Comparison of ENCODE assay signal across 27 cellular contexts in genomic region chr18:9249254-9249653, GRCh38.
"Had no signal": no experiment of that assay in that cellular context is flagged by ENCODE, and none has a peak within 500 bp of the region (broad histone marks: within the 10 kb centered on the region; RNA-seq: fewer than 3 reads in every experiment).

No MANE protein-coding gene starts in this region.

- H3K27me3 ChIP-seq: ascending aorta, body of pancreas, breast epithelium had no signal

- H3K27me3 Mint-ChIP-seq: activated CD4-positive, alpha-beta T cell treated with anti-CD3 and anti-CD28 coated beads, Interleukin-2, amount 10 ng/mL, durations not matched to agents 24 days and 14 days; activated CD8-positive, alpha-beta T cell treated with anti-CD3 and anti-CD28 coated beads for 36 hours; activated naive CD8-positive, alpha-beta T cell treated with anti-CD3 and anti-CD28 coated beads, Interleukin-2, amount 10 ng/mL, durations not matched to agents 7 days and 5 days had no signal

- H3K4me3 Mint-ChIP-seq: activated CD4-positive, alpha-beta T cell treated with anti-CD3 and anti-CD28 coated beads, Interleukin-2, amount 10 ng/mL, durations not matched to agents 24 days and 14 days; activated CD8-positive, alpha-beta T cell treated with anti-CD3 and anti-CD28 coated beads for 36 hours; activated naive CD8-positive, alpha-beta T cell treated with anti-CD3 and anti-CD28 coated beads, Interleukin-2, amount 10 ng/mL, durations not matched to agents 7 days and 5 days; T-helper 2 cell treated with Interferon-gamma antibody and Interleukin-4, amounts not matched to agents 5 μg/mL and 100 μg/mL, for 36 hours had no signal

- DNase-seq: activated CD4-positive, alpha-beta T cell treated with anti-CD3 and anti-CD28 coated beads, Interleukin-2, amount 10 ng/mL, durations not matched to agents 24 days and 14 days; activated CD4-positive, alpha-beta T cell treated with anti-CD3 and anti-CD28 coated beads, Interleukin-2, amount 50 U/mL, for 4 hours; activated CD8-positive, alpha-beta T cell treated with anti-CD3 and anti-CD28 coated beads for 36 hours; activated effector memory CD4-positive, alpha-beta T cell treated with anti-CD3 and anti-CD28 coated beads, Interleukin-2, amount 50 U/mL, for 16 hours; activated naive CD4-positive, alpha-beta T cell; activated naive CD4-positive, alpha-beta T cell treated with anti-CD3 and anti-CD28 coated beads, Interleukin-2, amount 50 U/mL, for 16 hours; activated naive CD8-positive, alpha-beta T cell treated with anti-CD3 and anti-CD28 coated beads, Interleukin-2, amount 10 ng/mL, durations not matched to agents 7 days and 5 days; activated T-cell treated with anti-CD3 and anti-CD28 coated beads, Interleukin-2, amount 50 U/mL, for 1 hour; amygdala; body of pancreas; cerebellar nuclear complex; MM.1S; MV-4-11; NCI-H1092; NCI-H1436 treated with DMSO at 0.1 percent for 48 hours; NCI-H2029; NCI-H2107; NCI-H510A; NCI-H526; NCI-H748 treated with DMSO at 0.1 percent for 48 hours; NK-92 treated with Interleukin-12 subunit alpha and Interleukin-12 subunit beta, amount 100 ng/mL, for 24 hours; PC-9; Right ventricle myocardium superior had no signal

- H3K4me1 Mint-ChIP-seq: activated naive CD8-positive, alpha-beta T cell treated with anti-CD3 and anti-CD28 coated beads, Interleukin-2, amount 10 ng/mL, durations not matched to agents 7 days and 5 days had no signal

- H3K27ac Mint-ChIP-seq: activated CD4-positive, alpha-beta T cell treated with anti-CD3 and anti-CD28 coated beads, Interleukin-2, amount 10 ng/mL, durations not matched to agents 24 days and 14 days; activated CD8-positive, alpha-beta T cell treated with anti-CD3 and anti-CD28 coated beads for 36 hours; activated naive CD8-positive, alpha-beta T cell treated with anti-CD3 and anti-CD28 coated beads, Interleukin-2, amount 10 ng/mL, durations not matched to agents 7 days and 5 days; T-helper 2 cell treated with Interferon-gamma antibody and Interleukin-4, amounts not matched to agents 5 μg/mL and 100 μg/mL, for 36 hours had no signal

- H3K27ac ChIP-seq: ascending aorta, body of pancreas, breast epithelium, KMS-11, PC-9 had no signal

- H3K9me3 Mint-ChIP-seq: activated CD8-positive, alpha-beta T cell treated with anti-CD3 and anti-CD28 coated beads for 36 hours had no signal

- H3K4me3 ChIP-seq: ascending aorta, body of pancreas, breast epithelium, PC-9 had no signal

- ATAC-seq: activated CD8-positive, alpha-beta T cell treated with anti-CD3 and anti-CD28 coated beads for 36 hours; body of pancreas had no signal

- H3K9me3 ChIP-seq: body of pancreas had no signal
